In the genomic region with DNA sequence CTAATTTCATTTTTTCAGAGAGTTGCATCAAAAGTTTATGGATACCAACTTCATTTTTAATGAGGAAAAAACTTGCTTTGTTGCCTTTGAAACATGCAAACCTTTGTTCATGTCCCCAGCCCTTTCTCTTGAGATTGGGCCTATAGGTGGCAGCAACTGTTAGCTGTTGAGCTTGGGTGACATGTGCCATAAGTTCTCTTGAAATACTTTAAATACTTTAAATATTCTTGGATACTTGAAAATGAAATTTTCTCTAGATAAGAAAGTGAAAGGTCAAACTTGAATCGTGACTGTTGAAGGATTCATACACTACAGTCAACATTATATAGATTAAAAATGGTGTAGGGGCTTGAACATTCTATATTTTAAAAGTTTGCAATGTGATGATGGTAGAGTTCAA, we compare ENCODE assay signal across 9 cellular contexts.
A peak's percentile ranks its signal among the peaks of the same experiment; 100 is the strongest.
DNase-seq lines count a peak whose midpoint lies in the region; ATAC-seq, FAIRE-seq and TF ChIP-seq lines count a peak whose summit lies in the region.
"Had no signal": no experiment of that assay in that cellular context is flagged by ENCODE, and none has a peak within 500 bp of the region (broad histone marks: within the 10 kb centered on the region; RNA-seq: fewer than 3 reads in every experiment).

No MANE protein-coding gene starts in this region.

- H3K27me3 ChIP-seq in right atrium auricular region (no peaks in the 10 kb centered on the region), body of pancreas (no peaks in the 10 kb centered on the region)

- H3K4me3 ChIP-seq in right atrium auricular region (no peak overlapping the region), body of pancreas (no peak overlapping the region)

- peaks cover 0 to 14% of the 10 kb centered on the region in 2 donors for H3K4me1 ChIP-seq in right atrium auricular region
- no peaks in the 10 kb centered on the region for H3K4me1 ChIP-seq in body of pancreas

- H3K36me3 ChIP-seq in right atrium auricular region (no peaks in the 10 kb centered on the region), body of pancreas (replicated peaks in 1 of 2; ENCODE audit: insufficient read depth in 1 of 2, low read depth in 2 of 2) (no peaks in the 10 kb centered on the region)

- peak in 1 of 2 donors; percentile 73 for TF ChIP-seq CTCF in right atrium auricular region (IDR thresholded peaks at IDR 0.05)
- TF ChIP-seq CTCF in body of pancreas (IDR thresholded peaks at IDR 0.05) = peak; percentile 31 to 71 (median 58)

- FAIRE-seq in urothelium cell line (lab: Jason Lieb, UNC) = no peak

- intact Hi-C loops in Right ventricle myocardium superior (cut with DNase I) = loop anchor here (5.0 kb wide), 1 partner anchor 566 kb away; a partner anchor contains a TSS
- intact Hi-C loops in body of pancreas (cut with DNase I) = no loop called here
- intact Hi-C loops in left colon (cut with DNase I, micrococcal nuclease) = loop anchor here in 1 of 2 donors (10.0 kb wide), 1 partner anchor 589 kb away; no protein-coding TSS in a partner anchor

- 2 to 3% methylated on average over 1 of the region's 1 CpG for WGBS in body of pancreas, 2 donors

- no peak for TF ChIP-seq POLR2A in body of pancreas (IDR thresholded peaks at IDR 0.05)

- no peak for DNase-seq in Right ventricle myocardium superior
- no peak for DNase-seq in right atrium auricular region (ENCODE audit: low spot score)
- DNase-seq in MV-4-11 (lab: John Stamatoyannopoulos, UW) = peak; percentile 47
- peak; percentile 43 to 53 (median 46) for DNase-seq in body of pancreas
- DNase-seq in left colon = peak; percentile 21 to 38
- peak; percentile 23 for DNase-seq in urothelium cell line (ENCODE audit: low spot score)
- no peak for DNase-seq in NCI-H2029 (lab: John Stamatoyannopoulos, UW)

- H3K9me3 ChIP-seq in right atrium auricular region = peaks cover 0 to 13% of the 10 kb centered on the region in 2 donors
- H3K9me3 ChIP-seq in body of pancreas = no peaks in the 10 kb centered on the region

- ATAC-seq in Right ventricle myocardium superior (ENCODE audit: poor library complexity) = peak; percentile 83
- ATAC-seq in body of pancreas = peak; percentile 56
- peak; percentile 67 for ATAC-seq in left colon
- ATAC-seq in GM19023 (IDR thresholded peaks at IDR 0.05; ENCODE audit: unreplicated experiment) = no peak

- H3K27ac ChIP-seq in right atrium auricular region (no peak overlapping the region), body of pancreas (no peak overlapping the region)
- H3K27ac ChIP-seq: epithelial cell of prostate had no signal

Comparison
In these comparisons a context has a peak if more than half of its experiments do, and no peak if none do; other contexts are left out.
1. DNase-seq: peak in MV-4-11 (single experiment), body of pancreas (4 of 4), left colon (2 of 2) and urothelium cell line (single experiment); none in Right ventricle myocardium superior (single experiment), right atrium auricular region (single experiment) and NCI-H2029 (single experiment).